Comparison of ENCODE assay signal across 8 cellular contexts in genomic region chr1:44947060-44947773, GRCh38. TPM values are rescaled to one million over a fixed set of nuclear protein-coding genes. Genes with fewer than 3 reads are reported as not detected.
A peak's percentile ranks its signal among the peaks of the same experiment; 100 is the strongest.
DNase-seq lines count a peak whose midpoint lies in the region; ATAC-seq, FAIRE-seq and TF ChIP-seq lines count a peak whose summit lies in the region.

No MANE protein-coding gene starts in this region.

- peaks cover 5% of the 10 kb centered on the region for H3K36me3 Mint-ChIP-seq in type B pancreatic cell

- ATAC-seq in SK-N-SH treated with all-trans-retinoic acid at 6 μM for 48 hours = peak; percentile 94
- no peak for ATAC-seq in HG03159 (IDR thresholded peaks at IDR 0.05; ENCODE audit: unreplicated experiment)

- FAIRE-seq in GM12891 (lab: Jason Lieb, UNC) = peak; percentile 50

- H3K4me3 ChIP-seq in spleen (no peak overlapping the region), lower leg skin (ENCODE audit: low read depth, poor library complexity, severe bottlenecking) (no peak overlapping the region)

- H3K4me3 Mint-ChIP-seq in type B pancreatic cell = no peak overlapping the region

- no peaks in the 10 kb centered on the region for H3K9me3 Mint-ChIP-seq in type B pancreatic cell

- H3K9me3 ChIP-seq in spleen = no peaks in the 10 kb centered on the region

- peak overlapping the region in 7 of 8 donors; percentile 16 to 70 (median 65) for H3K27ac ChIP-seq in spleen

- H3K36me3 ChIP-seq in spleen = no peaks in the 10 kb centered on the region

- H3K4me1 Mint-ChIP-seq in type B pancreatic cell (ENCODE audit: unreplicated experiment) = peaks cover 18% of the 10 kb centered on the region

- intact Hi-C loops in spleen (cut with DNase I; ENCODE audit: low total_unique reads) = no loop called here
- intact Hi-C loops in lower leg skin (cut with DNase I; ENCODE audit: low total_unique reads) = no loop called here

- TF ChIP-seq CTCF in spleen (IDR thresholded peaks at IDR 0.05 in 8 of 11, conservative IDR thresholded peaks at IDR 0.05 in 3 of 11) (no peak), lower leg skin (IDR thresholded peaks at IDR 0.05) (no peak), type B pancreatic cell (conservative IDR thresholded peaks at IDR 0.05) (no peak)

- peaks cover 0 to 26% (median 9%) of the 10 kb centered on the region in 6 donors for H3K4me1 ChIP-seq in spleen

- WGBS in spleen, 5 donors = 22 to 43% (median 35%) methylated on average over 4 of the region's 4 CpGs
- 9 to 13% methylated on average over 4 of the region's 4 CpGs for WGBS in lower leg skin, 2 donors

- H3K27ac Mint-ChIP-seq in type B pancreatic cell = no peak overlapping the region

- H3K27me3 Mint-ChIP-seq in type B pancreatic cell = no peaks in the 10 kb centered on the region

- DNase-seq in GM12891 (ENCODE audit: insufficient read length, low spot score) = no peak
- DNase-seq in globus pallidus (ENCODE audit: low spot score) = peak; percentile 1
- no peak for DNase-seq in spleen
- DNase-seq in lower leg skin (ENCODE audit: low spot score in 2 of 2) = no peak
- no peak for DNase-seq in type B pancreatic cell (ENCODE audit: extremely low spot score, unreplicated experiment)
- DNase-seq in CD1c-positive myeloid dendritic cell (ENCODE audit: extremely low spot score) = no peak

- no peaks in the 10 kb centered on the region for H3K27me3 ChIP-seq in spleen (replicated peaks in 1 of 7)

- TF ChIP-seq POLR2A in GM12891 (IDR thresholded peaks at IDR 0.05; ENCODE audit: low read depth, low read length) = no peak
- no peak for TF ChIP-seq POLR2A in spleen (IDR thresholded peaks at IDR 0.05)
- no peak for TF ChIP-seq POLR2A in lower leg skin (IDR thresholded peaks at IDR 0.05)

TF ChIP-seq in GM12891, 5 proteins besides CTCF, POLR2A, EP300 and RAD21:
- TF ChIP-seq SPI1 (IDR thresholded peaks at IDR 0.05; ENCODE audit: low read depth, low read length) = no peak
- no peak for TF ChIP-seq POU2F2 (IDR thresholded peaks at IDR 0.05; ENCODE audit: low read depth, low read length)
- TF ChIP-seq PAX5 (IDR thresholded peaks at IDR 0.05; ENCODE audit: insufficient read depth, low read length, severe bottlenecking) = no peak
TF ChIP-seq in GM12891: peak in this region for 0.

TF ChIP-seq in SK-N-SH treated with all-trans-retinoic acid at 6 μM for 48 hours, 23 proteins besides CTCF, POLR2A, EP300 and RAD21:
- TF ChIP-seq OSR1 (CRISPR knock-in tag; IDR thresholded peaks at IDR 0.05) (no peak), PATZ1 (CRISPR knock-in tag; IDR thresholded peaks at IDR 0.05; ENCODE audit: borderline replicate concordance) (peak; percentile 66; the same call in 1 of the 2 replicates), TOX (CRISPR knock-in tag; IDR thresholded peaks at IDR 0.05; ENCODE audit: borderline replicate concordance) (0 out of 2 replicates have a peak, but pooled peaks have one; percentile 17), ZNF70 (CRISPR knock-in tag; IDR thresholded peaks at IDR 0.05) (peak; percentile 21; the same call in 1 of the 2 replicates), TSHZ2 (CRISPR knock-in tag; IDR thresholded peaks at IDR 0.05) (peak; percentile 84), ISL1 (CRISPR knock-in tag; IDR thresholded peaks at IDR 0.05) (peak; percentile 91), SNAI2 (CRISPR knock-in tag; IDR thresholded peaks at IDR 0.05) (no peak; the same call in 1 of the 2 replicates), CSRNP3 (CRISPR knock-in tag; IDR thresholded peaks at IDR 0.05) (no peak), TCF4 (CRISPR knock-in tag; IDR thresholded peaks at IDR 0.05; ENCODE audit: borderline replicate concordance) (peak; percentile 77), ZFP3 (CRISPR knock-in tag; IDR thresholded peaks at IDR 0.05) (0 out of 2 replicates have a peak, but pooled peaks have one; percentile 61), ZNF565 (CRISPR knock-in tag; conservative IDR thresholded peaks at IDR 0.05; ENCODE audit: low read depth) (no peak), CSDC2 (CRISPR knock-in tag; IDR thresholded peaks at IDR 0.05) (peak; percentile 64; the same call in 1 of the 2 replicates), PPARA (CRISPR knock-in tag; IDR thresholded peaks at IDR 0.05; ENCODE audit: borderline replicate concordance) (no peak)

RNA-seq across cellular contexts. Expression of gene EIF2B3, which starts 39.2 kb away (rescaled TPM):
- polyA plus RNA-seq in GM12891 (2012; ENCODE audit: low read depth, missing spikeins) = 26.4 TPM
- total RNA-seq in spleen = 10 to 100 TPM; 14.5 to 28.8 (median 23.4) TPM
- polyA plus RNA-seq in spleen = 10 to 100 TPM in 2 of 3 donors, 1 to 10 TPM in 1; 7.4 to 15.2 (median 13.7) TPM
- total RNA-seq in lower leg skin = 10 to 100 TPM; 12.8 to 19.4 (median 16.1) TPM
- total RNA-seq in type B pancreatic cell (ENCODE audit: low replicate concordance) = 16.1 and 21.9 TPM in 2 replicates
